In genomic region chr4:39324897-39325613, GRCh38 we compare ENCODE assay signal across 24 cellular contexts. TPM values are rescaled to one million over a fixed set of nuclear protein-coding genes. Genes with fewer than 3 reads are reported as not detected.
DNase-seq lines count a peak whose midpoint lies in the region; ATAC-seq and TF ChIP-seq lines count a peak whose summit lies in the region.
"Had no signal": no experiment of that assay in that cellular context is flagged by ENCODE, and none has a peak within 500 bp of the region (broad histone marks: within the 10 kb centered on the region; RNA-seq: fewer than 3 reads in every experiment).

No MANE protein-coding gene starts in this region.

- no peaks in the 10 kb centered on the region for H3K9me3 ChIP-seq in CD4-positive, CD25-positive, alpha-beta regulatory T cell (ENCODE audit: control insufficient read depth in 2 of 2, low read length in 2 of 2)
- H3K9me3 ChIP-seq in ascending aorta, result no peaks in the 10 kb centered on the region
- H3K9me3 ChIP-seq in gastroesophageal sphincter, result no peaks in the 10 kb centered on the region
- H3K9me3 ChIP-seq: ovary, sigmoid colon, suprapubic skin had no signal

- peaks cover 0 to 10% (median 5%) of the 10 kb centered on the region in 4 donors for H3K4me1 Mint-ChIP-seq in CD4-positive, CD25-positive, alpha-beta regulatory T cell
- no peaks in the 10 kb centered on the region for H3K4me1 Mint-ChIP-seq in nephron progenitor cell
- H3K4me1 Mint-ChIP-seq: activated CD8-positive, alpha-beta memory T cell treated with anti-CD3 and anti-CD28 coated beads, Interleukin-2, amount 10 ng/mL, durations not matched to agents 7 days and 5 days; brain had no signal

- H3K9me3 Mint-ChIP-seq in CD4-positive, CD25-positive, alpha-beta regulatory T cell, result peaks cover 0 to 1% (median 0%) of the 10 kb centered on the region in 7 donors
- no peaks in the 10 kb centered on the region for H3K9me3 Mint-ChIP-seq in nephron progenitor cell
- H3K9me3 Mint-ChIP-seq: activated naive CD8-positive, alpha-beta T cell treated with anti-CD3 and anti-CD28 coated beads, Interleukin-2, amount 10 ng/mL, durations not matched to agents 7 days and 5 days; brain; CD4-positive, alpha-beta T cell; effector memory CD8-positive, alpha-beta T cell; naive thymus-derived CD8-positive, alpha-beta T cell had no signal

- no peak for DNase-seq in CD4-positive, CD25-positive, alpha-beta regulatory T cell
- DNase-seq in HuH-7.5 (ENCODE audit: low spot score) (peak; percentile 12), epithelial cell of proximal tubule (ENCODE audit: low read depth) (peak; percentile 26), nephron progenitor cell (no peak), ascending aorta (ENCODE audit: low spot score in 2 of 2) (no peak)
- DNase-seq in activated CD4-positive, CD25-positive, alpha-beta regulatory T cell treated with anti-CD3 and anti-CD28 coated beads, Interleukin-2, amount 50 U/mL, for 72 hours, result no peak
- DNase-seq: activated CD8-positive, alpha-beta memory T cell treated with anti-CD3 and anti-CD28 coated beads, Interleukin-2, amount 10 ng/mL, durations not matched to agents 7 days and 5 days; activated naive CD8-positive, alpha-beta T cell treated with anti-CD3 and anti-CD28 coated beads, Interleukin-2, amount 10 ng/mL, durations not matched to agents 7 days and 5 days; CD4-positive, alpha-beta T cell; DMS79 treated with DMSO at 0.1 percent for 48 hours; effector memory CD8-positive, alpha-beta T cell; naive thymus-derived CD8-positive, alpha-beta T cell; NCI-H1092; NCI-H1930; NCI-H226; NCI-H774; ovary; Right ventricle myocardium superior; sigmoid colon; stimulated activated CD4-positive, alpha-beta T cell treated with anti-CD3 and anti-CD28 coated beads, Interleukin-15, amount 100 ng/mL, for 24 hours had no signal

- 80 to 97% methylated on average over 3 to 4 of the region's 4 CpGs for WGBS in gastroesophageal sphincter (ENCODE audit: low coverage in 1 of 2), 2 donors

- H3K4me3 ChIP-seq in CD4-positive, CD25-positive, alpha-beta regulatory T cell (ENCODE audit: low read depth, low read length), result no peak overlapping the region
- no peak overlapping the region for H3K4me3 ChIP-seq in epithelial cell of proximal tubule (ENCODE audit: low read depth, low read length)
- no peak overlapping the region for H3K4me3 ChIP-seq in ascending aorta
- no peak overlapping the region for H3K4me3 ChIP-seq in gastroesophageal sphincter
- H3K4me3 ChIP-seq: ovary, sigmoid colon, suprapubic skin had no signal

- no peak for ATAC-seq in CD4-positive, CD25-positive, alpha-beta regulatory T cell (ENCODE audit: low read depth in 2 of 2)
- no peak for ATAC-seq in gastroesophageal sphincter
- ATAC-seq in HG02840 (IDR thresholded peaks at IDR 0.05; ENCODE audit: low FRiP score, unreplicated experiment), result no peak
- ATAC-seq: activated CD8-positive, alpha-beta memory T cell treated with anti-CD3 and anti-CD28 coated beads, Interleukin-2, amount 10 ng/mL, durations not matched to agents 7 days and 5 days; effector memory CD8-positive, alpha-beta T cell; naive thymus-derived CD8-positive, alpha-beta T cell had no signal

- no peaks in the 10 kb centered on the region for H3K27me3 ChIP-seq in CD4-positive, CD25-positive, alpha-beta regulatory T cell (ENCODE audit: control insufficient read depth, insufficient read depth, low read length)
- no peaks in the 10 kb centered on the region for H3K27me3 ChIP-seq in ascending aorta
- no peaks in the 10 kb centered on the region for H3K27me3 ChIP-seq in gastroesophageal sphincter
- H3K27me3 ChIP-seq: ovary, sigmoid colon, suprapubic skin had no signal

- TF ChIP-seq CTCF in epithelial cell of proximal tubule (conservative IDR thresholded peaks at IDR 0.05; ENCODE audit: low read depth, low read length) (no peak), nephron progenitor cell (IDR thresholded peaks at IDR 0.05) (no peak), ascending aorta (IDR thresholded peaks at IDR 0.05) (no peak), gastroesophageal sphincter (IDR thresholded peaks at IDR 0.05) (no peak)

- H3K36me3 ChIP-seq in CD4-positive, CD25-positive, alpha-beta regulatory T cell (ENCODE audit: control insufficient read depth, insufficient read depth, low read length), result peaks cover 66% of the 10 kb centered on the region
- H3K36me3 ChIP-seq in ascending aorta, result peaks cover 12 to 32% of the 10 kb centered on the region in 2 donors
- peaks cover 0 to 61% of the 10 kb centered on the region in 2 donors for H3K36me3 ChIP-seq in gastroesophageal sphincter
- H3K36me3 ChIP-seq: ovary had no signal

- TF ChIP-seq EP300 in gastroesophageal sphincter (IDR thresholded peaks at IDR 0.05), result no peak

- H3K27ac ChIP-seq in CD4-positive, CD25-positive, alpha-beta regulatory T cell (ENCODE audit: insufficient read depth, low read length, poor library complexity, severe bottlenecking), result no peak overlapping the region
- no peak overlapping the region for H3K27ac ChIP-seq in ascending aorta
- H3K27ac ChIP-seq in gastroesophageal sphincter, result no peak overlapping the region
- H3K27ac ChIP-seq: ovary, suprapubic skin had no signal

- H3K4me3 Mint-ChIP-seq in CD4-positive, CD25-positive, alpha-beta regulatory T cell, result no peak overlapping the region
- no peak overlapping the region for H3K4me3 Mint-ChIP-seq in nephron progenitor cell
- H3K4me3 Mint-ChIP-seq: activated CD8-positive, alpha-beta memory T cell treated with anti-CD3 and anti-CD28 coated beads, Interleukin-2, amount 10 ng/mL, durations not matched to agents 7 days and 5 days; activated naive CD8-positive, alpha-beta T cell treated with anti-CD3 and anti-CD28 coated beads, Interleukin-2, amount 10 ng/mL, durations not matched to agents 7 days and 5 days; brain; CD4-positive, alpha-beta T cell; effector memory CD8-positive, alpha-beta T cell; naive thymus-derived CD8-positive, alpha-beta T cell had no signal

- H3K27me3 Mint-ChIP-seq in CD4-positive, CD25-positive, alpha-beta regulatory T cell, result no peaks in the 10 kb centered on the region
- H3K27me3 Mint-ChIP-seq in nephron progenitor cell (ENCODE audit: low read depth, poor library complexity), result no peaks in the 10 kb centered on the region
- H3K27me3 Mint-ChIP-seq: activated CD8-positive, alpha-beta memory T cell treated with anti-CD3 and anti-CD28 coated beads, Interleukin-2, amount 10 ng/mL, durations not matched to agents 7 days and 5 days; activated naive CD8-positive, alpha-beta T cell treated with anti-CD3 and anti-CD28 coated beads, Interleukin-2, amount 10 ng/mL, durations not matched to agents 7 days and 5 days; brain; CD4-positive, alpha-beta T cell; effector memory CD8-positive, alpha-beta T cell; naive thymus-derived CD8-positive, alpha-beta T cell had no signal

- peak overlapping the region; percentile 30 to 79 (median 60) for H3K27ac Mint-ChIP-seq in CD4-positive, CD25-positive, alpha-beta regulatory T cell
- peak overlapping the region; percentile 17 for H3K27ac Mint-ChIP-seq in nephron progenitor cell
- H3K27ac Mint-ChIP-seq: activated CD8-positive, alpha-beta memory T cell treated with anti-CD3 and anti-CD28 coated beads, Interleukin-2, amount 10 ng/mL, durations not matched to agents 7 days and 5 days; activated naive CD8-positive, alpha-beta T cell treated with anti-CD3 and anti-CD28 coated beads, Interleukin-2, amount 10 ng/mL, durations not matched to agents 7 days and 5 days; CD4-positive, alpha-beta T cell; effector memory CD8-positive, alpha-beta T cell had no signal

- intact Hi-C loops in ascending aorta (cut with DNase I), result no loop called here

- H3K36me3 Mint-ChIP-seq in CD4-positive, CD25-positive, alpha-beta regulatory T cell, result peaks cover 38% of the 10 kb centered on the region
- peaks cover 73% of the 10 kb centered on the region for H3K36me3 Mint-ChIP-seq in nephron progenitor cell (ENCODE audit: low read depth)

- H3K4me1 ChIP-seq in CD4-positive, CD25-positive, alpha-beta regulatory T cell (ENCODE audit: control insufficient read depth, insufficient read depth, low read length, poor library complexity, severe bottlenecking), result no peaks in the 10 kb centered on the region
- H3K4me1 ChIP-seq in ascending aorta, result peaks cover 0 to 3% of the 10 kb centered on the region in 2 donors
- H3K4me1 ChIP-seq in gastroesophageal sphincter, result no peaks in the 10 kb centered on the region
- H3K4me1 ChIP-seq: sigmoid colon, suprapubic skin had no signal

- TF ChIP-seq POLR2A in gastroesophageal sphincter (IDR thresholded peaks at IDR 0.05), result no peak

RNA-seq across cellular contexts. Expression of gene RFC1, which starts 41.1 kb away (rescaled TPM):
- 87.1 TPM for total RNA-seq in CD4-positive, CD25-positive, alpha-beta regulatory T cell
- polyA plus RNA-seq in CD4-positive, CD25-positive, alpha-beta regulatory T cell, result 10 to 100 TPM; 27.3 to 33.9 (median 31.1) TPM
- 31.6 and 39.6 TPM in 2 replicates for total RNA-seq in epithelial cell of proximal tubule
- total RNA-seq in ascending aorta, result 39.5 TPM
- 10 to 100 TPM; 37.1 to 51.8 (median 41.0) TPM for total RNA-seq in gastroesophageal sphincter

Comparison
In these comparisons a context has a peak if more than half of its experiments do, and no peak if none do; other contexts are left out.
1. DNase-seq: peak in HuH-7.5 (single experiment) and epithelial cell of proximal tubule (single experiment); none in CD4-positive, CD25-positive, alpha-beta regulatory T cell (0 of 3), nephron progenitor cell (single experiment), ascending aorta (0 of 2) and activated CD4-positive, CD25-positive, alpha-beta regulatory T cell treated with anti-CD3 and anti-CD28 coated beads, Interleukin-2, amount 50 U/mL, for 72 hours (single experiment).